8 cellular contexts compared by ENCODE assay signal in the genomic region with DNA sequence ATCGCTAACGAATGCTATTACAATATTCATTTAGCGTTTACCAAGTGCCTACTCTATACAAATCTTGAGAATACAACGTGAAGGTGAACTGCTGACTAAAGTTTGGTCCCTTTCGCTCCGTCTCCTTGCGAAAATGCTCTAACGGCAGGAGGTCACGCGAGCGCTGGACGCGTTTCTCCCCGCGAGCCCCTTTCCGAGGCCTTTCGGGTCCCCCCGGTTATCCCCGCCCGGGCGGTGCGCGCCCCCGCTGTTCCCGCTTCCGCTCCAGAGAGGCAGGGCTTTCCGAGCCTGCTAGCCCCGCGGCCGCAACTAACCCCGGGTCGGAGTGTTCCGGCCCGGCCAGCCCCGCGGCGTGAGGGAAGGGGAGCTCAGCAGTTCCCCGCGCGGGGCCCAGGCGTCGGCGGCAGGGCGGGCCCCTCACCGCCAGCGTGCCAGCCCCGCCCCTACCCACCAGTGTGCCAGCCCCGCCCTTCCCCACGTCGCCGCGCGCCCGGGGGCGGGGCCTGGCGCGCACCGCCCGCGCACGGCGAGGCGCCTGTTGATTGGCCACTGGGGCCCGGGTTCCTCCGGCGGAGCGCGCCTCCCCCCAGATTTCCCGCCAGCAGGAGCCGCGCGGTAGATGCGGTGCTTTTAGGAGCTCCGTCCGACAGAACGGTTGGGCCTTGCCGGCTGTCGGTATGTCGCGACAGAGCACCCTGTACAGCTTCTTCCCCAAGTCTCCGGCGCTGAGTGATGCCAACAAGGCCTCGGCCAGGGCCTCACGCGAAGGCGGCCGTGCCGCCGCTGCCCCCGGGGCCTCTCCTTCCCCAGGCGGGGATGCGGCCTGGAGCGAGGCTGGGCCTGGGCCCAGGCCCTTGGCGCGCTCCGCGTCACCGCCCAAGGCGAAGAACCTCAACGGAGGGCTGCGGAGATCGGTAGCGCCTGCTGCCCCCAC. TPM values are rescaled to one million over a fixed set of nuclear protein-coding genes. Genes with fewer than 3 reads are reported as not detected.
A peak's percentile ranks its signal among the peaks of the same experiment; 100 is the strongest.
DNase-seq lines count a peak whose midpoint lies in the region; ATAC-seq and TF ChIP-seq lines count a peak whose summit lies in the region.

A gene with protein sequence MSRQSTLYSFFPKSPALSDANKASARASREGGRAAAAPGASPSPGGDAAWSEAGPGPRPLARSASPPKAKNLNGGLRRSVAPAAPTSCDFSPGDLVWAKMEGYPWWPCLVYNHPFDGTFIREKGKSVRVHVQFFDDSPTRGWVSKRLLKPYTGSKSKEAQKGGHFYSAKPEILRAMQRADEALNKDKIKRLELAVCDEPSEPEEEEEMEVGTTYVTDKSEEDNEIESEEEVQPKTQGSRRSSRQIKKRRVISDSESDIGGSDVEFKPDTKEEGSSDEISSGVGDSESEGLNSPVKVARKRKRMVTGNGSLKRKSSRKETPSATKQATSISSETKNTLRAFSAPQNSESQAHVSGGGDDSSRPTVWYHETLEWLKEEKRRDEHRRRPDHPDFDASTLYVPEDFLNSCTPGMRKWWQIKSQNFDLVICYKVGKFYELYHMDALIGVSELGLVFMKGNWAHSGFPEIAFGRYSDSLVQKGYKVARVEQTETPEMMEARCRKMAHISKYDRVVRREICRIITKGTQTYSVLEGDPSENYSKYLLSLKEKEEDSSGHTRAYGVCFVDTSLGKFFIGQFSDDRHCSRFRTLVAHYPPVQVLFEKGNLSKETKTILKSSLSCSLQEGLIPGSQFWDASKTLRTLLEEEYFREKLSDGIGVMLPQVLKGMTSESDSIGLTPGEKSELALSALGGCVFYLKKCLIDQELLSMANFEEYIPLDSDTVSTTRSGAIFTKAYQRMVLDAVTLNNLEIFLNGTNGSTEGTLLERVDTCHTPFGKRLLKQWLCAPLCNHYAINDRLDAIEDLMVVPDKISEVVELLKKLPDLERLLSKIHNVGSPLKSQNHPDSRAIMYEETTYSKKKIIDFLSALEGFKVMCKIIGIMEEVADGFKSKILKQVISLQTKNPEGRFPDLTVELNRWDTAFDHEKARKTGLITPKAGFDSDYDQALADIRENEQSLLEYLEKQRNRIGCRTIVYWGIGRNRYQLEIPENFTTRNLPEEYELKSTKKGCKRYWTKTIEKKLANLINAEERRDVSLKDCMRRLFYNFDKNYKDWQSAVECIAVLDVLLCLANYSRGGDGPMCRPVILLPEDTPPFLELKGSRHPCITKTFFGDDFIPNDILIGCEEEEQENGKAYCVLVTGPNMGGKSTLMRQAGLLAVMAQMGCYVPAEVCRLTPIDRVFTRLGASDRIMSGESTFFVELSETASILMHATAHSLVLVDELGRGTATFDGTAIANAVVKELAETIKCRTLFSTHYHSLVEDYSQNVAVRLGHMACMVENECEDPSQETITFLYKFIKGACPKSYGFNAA (N-terminal part only) (plus strand): TSS at position 589 of the 934 bp plus-strand sequence. CDS start 89 bp downstream, at position 678.

- H2BK120ac ChIP-seq in IMR-90 (ENCODE audit: low read depth, low read length) = peak within 1 kb of the TSS; percentile 76

- H2AK5ac ChIP-seq in IMR-90 (ENCODE audit: low read depth, low read length) = no peak within 1 kb of the TSS

- no peaks in the 10 kb centered on the region for H3K36me3 ChIP-seq in IMR-90 (ENCODE audit: control insufficient read depth, insufficient read depth, low read length)
- no peaks in the 10 kb centered on the region for H3K36me3 ChIP-seq in mucosa of rectum (ENCODE audit: control insufficient read depth in 2 of 2, insufficient read depth in 2 of 2, low read length in 2 of 2)

- H3K79me1 ChIP-seq in IMR-90 (ENCODE audit: low read depth in 1 of 2, low read length in 2 of 2) = peaks cover 7 to 35% of the 10 kb centered on the region in 2 experiments

- H2BK20ac ChIP-seq in IMR-90 (ENCODE audit: low read depth, low read length) = 0 out of 2 replicates have a peak within 1 kb of the TSS, but pooled peaks have one; percentile 55

- peak within 1 kb of the TSS; percentile 78 for H2BK5ac ChIP-seq in IMR-90 (ENCODE audit: low read depth, low read length, poor library complexity, severe bottlenecking)

- in situ Hi-C loops in IMR-90 (cut with MboI; ENCODE audit: low sequenced_read_pairs) = no loop called here

- CTCF ChIA-PET in IMR-90 (lab: Yijun Ruan, JAX) = interaction anchor here (0.6 to 1.4 kb wide), 2 partner anchors 15 to 527 kb away, joined by 3 to 4 read pairs; no protein-coding TSS in a partner anchor

- peak within 1 kb of the TSS; percentile 99 for H3K14ac ChIP-seq in IMR-90 (replicated peaks; ENCODE audit: low read depth, low read length)

- dilution Hi-C loops in IMR-90 (cut with HindIII; ENCODE audit: low sequenced_read_pairs, unreplicated experiment) = no loop called here

- H3K4me2 ChIP-seq in IMR-90 (ENCODE audit: low read depth, low read length) = peak within 1 kb of the TSS; percentile 95

- H2AK9ac ChIP-seq in IMR-90 (replicated peaks; ENCODE audit: low read depth, low read length, poor library complexity) = peak within 1 kb of the TSS; percentile 92

- BruUV-seq in IMR-90 (replicated peaks; lab: Mats Ljungman, UMichigan) = no TSS peak

- 1% methylated on average over 17 of the region's 103 CpGs; no CpG with 5 or more reads in 1 of the 2 experiments for WGBS in IMR-90 (ENCODE audit: extremely low coverage in 2 of 2, insufficient read length in 1 of 2), 2 experiments

- peak within 1 kb of the TSS; percentile 99 for H3K23ac ChIP-seq in IMR-90 (ENCODE audit: low read depth, low read length)

- TF ChIP-seq RAD21 in IMR-90 (IDR thresholded peaks at IDR 0.05; ENCODE audit: low read length) = no peak

- H3K27me3 ChIP-seq in IMR-90 (ENCODE audit: control insufficient read depth, insufficient read depth, low read length) (no peaks in the 10 kb centered on the region), mucosa of rectum (ENCODE audit: control insufficient read depth in 2 of 2, insufficient read depth in 2 of 2, low read length in 2 of 2) (no peaks in the 10 kb centered on the region)

- peak within 1 kb of the TSS; percentile 80 for H3K4ac ChIP-seq in IMR-90 (ENCODE audit: low read depth, low read length)

- no peaks in the 10 kb centered on the region for H3K9me3 ChIP-seq in IMR-90 (ENCODE audit: control insufficient read depth, insufficient read depth, low read length)
- H3K9me3 ChIP-seq in mucosa of rectum (ENCODE audit: control insufficient read depth in 2 of 2, low read length in 2 of 2) = no peaks in the 10 kb centered on the region

- peak within 1 kb of the TSS; percentile 74 for H4K5ac ChIP-seq in IMR-90 (ENCODE audit: low read depth, low read length)

- H4K20me1 ChIP-seq in IMR-90 (ENCODE audit: insufficient read depth, low read length) = peaks cover 43% of the 10 kb centered on the region

- H3K4me1 ChIP-seq in IMR-90 (ENCODE audit: control insufficient read depth, insufficient read depth, low read length) (peaks cover 4% of the 10 kb centered on the region), mucosa of rectum (ENCODE audit: control insufficient read depth in 2 of 2, insufficient read depth in 2 of 2, low read length in 2 of 2) (peaks cover 2 to 7% of the 10 kb centered on the region in 2 donors)

- intact Hi-C loops in IMR-90 (cut with micrococcal nuclease) = loop anchor here (5.0 kb wide), 1 partner anchor 324 kb away; no protein-coding TSS in a partner anchor

- H3K18ac ChIP-seq in IMR-90 (ENCODE audit: low read depth, low read length) = peak within 1 kb of the TSS; percentile 80

- peak within 1 kb of the TSS; percentile 94 for H3K4me3 ChIP-seq in IMR-90 (ENCODE audit: insufficient read depth, low read depth, low read length)
- peak within 1 kb of the TSS; percentile 80 to 89 for H3K4me3 ChIP-seq in mucosa of rectum (ENCODE audit: low read length in 2 of 2)

- peak within 1 kb of the TSS; percentile 97 for H2AFZ ChIP-seq in IMR-90 (replicated peaks; ENCODE audit: low read length, poor library complexity)

- peaks cover 8% of the 10 kb centered on the region; the same call in 1 of the 2 replicates for H3K9me1 ChIP-seq in IMR-90 (ENCODE audit: insufficient read depth, low read length)

- peak; percentile 62 for DNase-seq in DMS114 treated with DMSO at 0.1 percent for 48 hours (lab: John Stamatoyannopoulos, UW; ENCODE audit: unreplicated experiment)
- DNase-seq in IMR-90 = peak; percentile 82
- peak; percentile 23 for DNase-seq in OCI-M2 (lab: John Stamatoyannopoulos, UW; ENCODE audit: unreplicated experiment)
- peak; percentile 89 for DNase-seq in activated T-cell treated with anti-CD3 and anti-CD28 coated beads for 48 hours (ENCODE audit: low read depth)
- peak; percentile 34 for DNase-seq in epithelial cell of prostate (ENCODE audit: low read depth, low spot score)
- DNase-seq in stimulated activated CD8-positive, alpha-beta memory T cell treated with anti-CD3 and anti-CD28 coated beads, Interleukin-4, amount 100 ng/mL, for 48 hours = peak; percentile 87

- H3K9ac ChIP-seq in IMR-90 (ENCODE audit: low read depth, low read length) (peak within 1 kb of the TSS; percentile 90), mucosa of rectum (ENCODE audit: low read depth in 1 of 2, low read length in 2 of 2) (peak within 1 kb of the TSS; percentile 74 to 76)

- peak; percentile 80 for TF ChIP-seq POLR2A in IMR-90 (IDR thresholded peaks at IDR 0.05; ENCODE audit: low read depth, low read length)

- H2BK15ac ChIP-seq in IMR-90 (ENCODE audit: low read depth, low read length) = peak within 1 kb of the TSS; percentile 9; the same call in 1 of the 3 replicates

- ATAC-seq in GM21529 (IDR thresholded peaks at IDR 0.05; ENCODE audit: unreplicated experiment) = peak; percentile 82
- peak; percentile 95 for ATAC-seq in IMR-90 (ENCODE audit: low read depth)

- peak within 1 kb of the TSS; percentile 71 for H3K56ac ChIP-seq in IMR-90 (ENCODE audit: extremely low read depth, insufficient read depth, low read length)

- H4K8ac ChIP-seq in IMR-90 (ENCODE audit: low read depth in 2 of 2, low read length in 2 of 2) = peak within 1 kb of the TSS; percentile 28 to 84

- TF ChIP-seq CTCF in IMR-90 (conservative IDR thresholded peaks at IDR 0.05; ENCODE audit: low read depth, low read length) = no peak

- POLR2A ChIA-PET in IMR-90 (lab: Charles Lee; ENCODE audit: unreplicated experiment) = interaction anchor here (0.7 kb wide), 1 partner anchor 688 kb away, joined by 8 read pairs; no protein-coding TSS in a partner anchor

- H4K91ac ChIP-seq in IMR-90 (ENCODE audit: insufficient read depth, low read depth, low read length) = peak within 1 kb of the TSS; percentile 77

- H3K27ac ChIP-seq in IMR-90 (ENCODE audit: insufficient read depth, low read length) (peak within 1 kb of the TSS; percentile 88), epithelial cell of prostate (peak within 1 kb of the TSS; percentile 62), mucosa of rectum (ENCODE audit: low read depth in 2 of 2, low read length in 2 of 2) (peak within 1 kb of the TSS; percentile 84 to 92)

TF ChIP-seq in IMR-90, 13 proteins besides CTCF, POLR2A, EP300 and RAD21 (continues in another document):
- 0 out of 2 replicates have a peak, but pooled peaks have one; percentile 5 for TF ChIP-seq FOS (IDR thresholded peaks at IDR 0.05; ENCODE audit: low read depth, low read length)

RNA-seq across cellular contexts. Expression of the gene that starts here (rescaled TPM):
- total RNA-seq in IMR-90 (2012; rRNA removed) = 48.9 and 72.5 TPM in 2 replicates
- 14.5 and 17.1 TPM in 2 replicates for polyA plus RNA-seq in IMR-90 (2012; rRNA removed)
- polyA plus RNA-seq in IMR-90 (2012; cell fraction: cytosol; rRNA removed) = 3.5 and 5.5 TPM in 2 replicates
- 4.4 and 9.3 TPM in 2 replicates for polyA plus RNA-seq in IMR-90 (2012; cell fraction: nucleus; rRNA removed; ENCODE audit: low replicate concordance)

Comparison
In these comparisons a context has a peak if more than half of its experiments do, and no peak if none do; other contexts are left out.
1. Peak in every context shown above with its lines: DNase-seq, ATAC-seq, H3K4me3 ChIP-seq and H3K27ac ChIP-seq.
2. DNase-seq: peak in every context shown above with its lines; median percentile 89 in activated T-cell treated with anti-CD3 and anti-CD28 coated beads for 48 hours; 87 in stimulated activated CD8-positive, alpha-beta memory T cell treated with anti-CD3 and anti-CD28 coated beads, Interleukin-4, amount 100 ng/mL, for 48 hours; 82 in IMR-90; 62 in DMS114 treated with DMSO at 0.1 percent for 48 hours; 34 in epithelial cell of prostate; 23 in OCI-M2.